In genomic region chr4:123444298-123444731, GRCh38 we compare ENCODE assay signal across 8 cellular contexts. TPM values are rescaled to one million over a fixed set of nuclear protein-coding genes. Genes with fewer than 3 reads are reported as not detected.
DNase-seq lines count a peak whose midpoint lies in the region; ATAC-seq and TF ChIP-seq lines count a peak whose summit lies in the region.

No MANE protein-coding gene starts in this region.

- H3K9ac ChIP-seq in HUES64 (ENCODE audit: low read depth, low read length), result peak overlapping the region; percentile 25; the same call in 1 of the 2 replicates

- no peak overlapping the region for H3K4me3 ChIP-seq in GM06990 (replicated peaks; ENCODE audit: low read depth, low read length)
- peak overlapping the region; percentile 35 for H3K4me3 ChIP-seq in HUES64 (ENCODE audit: low read length)
- no peak overlapping the region for H3K4me3 ChIP-seq in sigmoid colon

- TF ChIP-seq POLR2A in sigmoid colon (IDR thresholded peaks at IDR 0.05), result no peak

- H3K4me1 Mint-ChIP-seq in activated B cell treated with CpG ODN at 0.5 μM for 24 hours, result peaks cover 43% of the 10 kb centered on the region

- H3K9me3 Mint-ChIP-seq in activated B cell treated with CpG ODN at 0.5 μM for 24 hours, result no peaks in the 10 kb centered on the region

- no peaks in the 10 kb centered on the region for H3K36me3 Mint-ChIP-seq in activated B cell treated with CpG ODN at 0.5 μM for 24 hours (ENCODE audit: low read depth)

- H3K4me1 ChIP-seq in HUES64 (ENCODE audit: insufficient read depth, low read length) (peaks cover 29% of the 10 kb centered on the region), sigmoid colon (no peaks in the 10 kb centered on the region)

- H3K27me3 Mint-ChIP-seq in activated B cell treated with CpG ODN at 0.5 μM for 24 hours, result no peaks in the 10 kb centered on the region

- 4% methylated on average over 9 of the region's 9 CpGs for WGBS in HUES64
- WGBS in sigmoid colon, 2 donors, result 6 to 12% methylated on average over 9 of the region's 9 CpGs

- TF ChIP-seq CTCF in GM06990 (IDR thresholded peaks at IDR 0.05; ENCODE audit: insufficient read depth, low read length, poor library complexity, severe bottlenecking), result no peak
- no peak for TF ChIP-seq CTCF in activated B cell treated with CpG ODN at 0.5 μM for 24 hours (IDR thresholded peaks at IDR 0.05)
- TF ChIP-seq CTCF in sigmoid colon (IDR thresholded peaks at IDR 0.05), result no peak

- no peaks in the 10 kb centered on the region for H3K9me3 ChIP-seq in HUES64 (ENCODE audit: insufficient read depth, low read depth, low read length)
- no peaks in the 10 kb centered on the region for H3K9me3 ChIP-seq in sigmoid colon

- TF ChIP-seq EP300 in sigmoid colon (IDR thresholded peaks at IDR 0.05), result no peak

- POLR2A ChIA-PET in activated B cell treated with CpG ODN at 0.5 μM for 24 hours (lab: Charles Lee), result interaction anchor here (0.6 to 1.7 kb wide), 7 partner anchors 9 to 156 kb away, joined by 3 to 18 read pairs (median 4); no protein-coding TSS in a partner anchor

- H3K4me3 Mint-ChIP-seq in activated B cell treated with CpG ODN at 0.5 μM for 24 hours, result peak overlapping the region; percentile 66

- ATAC-seq in GM21528 (IDR thresholded peaks at IDR 0.05; ENCODE audit: low FRiP score, unreplicated experiment), result peak; percentile 87
- ATAC-seq in activated B cell treated with CpG ODN at 0.5 μM for 24 hours (ENCODE audit: low read depth), result peak; percentile 77
- ATAC-seq in Right ventricle myocardium superior (ENCODE audit: poor library complexity), result peak; percentile 91

- peak overlapping the region; percentile 73 for H3K27ac ChIP-seq in HUES64 (ENCODE audit: low read depth, low read length)
- H3K27ac ChIP-seq in sigmoid colon, result peak overlapping the region in 2 of 4 donors; percentile 10 to 28

- DNase-seq in GM06990 (ENCODE audit: extremely low read depth, insufficient read length), result peak; percentile 54
- peak; percentile 23 for DNase-seq in activated B cell treated with CpG ODN at 0.5 μM for 24 hours
- DNase-seq in Right ventricle myocardium superior, result peak; percentile 56
- DNase-seq in putamen (ENCODE audit: low spot score), result peak; percentile 13
- no peak for DNase-seq in sigmoid colon
- no peak for DNase-seq in activated CD4-positive, CD25-positive, alpha-beta regulatory T cell (lab: John Stamatoyannopoulos, UW)

- no peaks in the 10 kb centered on the region for H3K27me3 ChIP-seq in GM06990 (replicated peaks; ENCODE audit: control insufficient read depth, insufficient read depth, low read length)
- no peaks in the 10 kb centered on the region for H3K27me3 ChIP-seq in HUES64 (ENCODE audit: insufficient read depth, low read length)
- H3K27me3 ChIP-seq in sigmoid colon, result no peaks in the 10 kb centered on the region

- H3K36me3 ChIP-seq in GM06990 (ENCODE audit: control insufficient read depth, insufficient read depth, low read length), result no peaks in the 10 kb centered on the region
- H3K36me3 ChIP-seq in HUES64 (ENCODE audit: insufficient read depth, low read length), result no peaks in the 10 kb centered on the region
- no peaks in the 10 kb centered on the region for H3K36me3 ChIP-seq in sigmoid colon

- intact Hi-C loops in activated B cell treated with CpG ODN at 0.5 μM for 24 hours (cut with micrococcal nuclease) (loop anchor here (2.0 to 5.0 kb wide), 2 partner anchors 33 to 60 kb away; no protein-coding TSS in a partner anchor), Right ventricle myocardium superior (cut with DNase I) (no loop called here), sigmoid colon (cut with DNase I) (no loop called here)

- peak overlapping the region; percentile 82 for H3K27ac Mint-ChIP-seq in activated B cell treated with CpG ODN at 0.5 μM for 24 hours

- CTCF ChIA-PET in activated B cell treated with CpG ODN at 0.5 μM for 24 hours (lab: Charles Lee), result interaction anchor here (0.6 to 1.7 kb wide), 3 partner anchors 45 to 120 kb away, joined by 3 to 5 read pairs (median 4); no protein-coding TSS in a partner anchor

RNA-seq across cellular contexts. Expression of gene SPRY1, which starts 47.7 kb away (rescaled TPM):
- 45.8 TPM for polyA plus RNA-seq in HUES64 (2013, experiment 1 of 2)
- polyA plus RNA-seq in HUES64 (2013, experiment 2 of 2), result 70.2 TPM
- total RNA-seq in activated B cell treated with CpG ODN at 0.5 μM for 24 hours, result 4.0 and 4.1 TPM in 2 replicates
- total RNA-seq in Right ventricle myocardium superior, result 37.3 TPM
- 10 to 100 TPM; 37.6 to 84.4 (median 56.7) TPM for total RNA-seq in sigmoid colon
- 10 to 100 TPM in 2 of 3 donors, 1 to 10 TPM in 1; 5.5 to 21.0 (median 18.1) TPM for polyA plus RNA-seq in sigmoid colon

Comparison
In these comparisons a context has a peak if more than half of its experiments do, and no peak if none do; other contexts are left out.
1. DNase-seq: peak in GM06990 (single experiment), activated B cell treated with CpG ODN at 0.5 μM for 24 hours (single experiment), Right ventricle myocardium superior (single experiment) and putamen (single experiment); none in sigmoid colon (single experiment) and activated CD4-positive, CD25-positive, alpha-beta regulatory T cell (0 of 4).
2. Peak in every context shown above with its lines, with median percentiles within 50 percentile points of each other: ATAC-seq.